11 cellular contexts compared by ENCODE assay signal in genomic region chr2:127770973-127771735, GRCh38. TPM values are rescaled to one million over a fixed set of nuclear protein-coding genes. Genes with fewer than 3 reads are reported as not detected.
DNase-seq lines count a peak whose midpoint lies in the region; ATAC-seq and TF ChIP-seq lines count a peak whose summit lies in the region.
"Had no signal": no experiment of that assay in that cellular context is flagged by ENCODE, and none has a peak within 500 bp of the region (broad histone marks: within the 10 kb centered on the region; RNA-seq: fewer than 3 reads in every experiment).

No MANE protein-coding gene starts in this region.

- intact Hi-C loops in aorta (cut with DNase I), result no loop called here

- H3K9me3 ChIP-seq in aorta (ENCODE audit: control insufficient read depth, low read length), result no peaks in the 10 kb centered on the region

- peaks cover 2 to 4% of the 10 kb centered on the region in 2 donors for H3K36me3 ChIP-seq in aorta (ENCODE audit: control insufficient read depth in 1 of 2, insufficient read depth in 2 of 2, low read length in 1 of 2)

- no peak for ATAC-seq in GM19452 (IDR thresholded peaks at IDR 0.05; ENCODE audit: unreplicated experiment)
- no peak for ATAC-seq in aorta (ENCODE audit: low FRiP score)

- no peak overlapping the region for H3K27ac ChIP-seq in aorta (ENCODE audit: low read depth in 1 of 2, low read length in 2 of 2)

- 82% methylated on average over 9 of the region's 9 CpGs for WGBS in aorta, 2 donors

- H3K27me3 ChIP-seq in aorta (ENCODE audit: control insufficient read depth in 1 of 2, insufficient read depth in 2 of 2, low read length in 1 of 2), result no peaks in the 10 kb centered on the region

- TF ChIP-seq CTCF in AG09319 (IDR thresholded peaks at IDR 0.05; ENCODE audit: low read depth, low read length), result no peak

- H3K4me1 ChIP-seq in aorta (ENCODE audit: control insufficient read depth in 1 of 2, insufficient read depth in 2 of 2, low read length in 2 of 2), result no peaks in the 10 kb centered on the region

- no peak overlapping the region for H3K4me3 ChIP-seq in aorta (ENCODE audit: low read length in 2 of 2)

- DNase-seq in AG09319 (ENCODE audit: extremely low read depth, low read depth) (peak; percentile 52), HT1080 (ENCODE audit: low read depth) (peak; percentile 84), amniotic stem cell (lab: John Stamatoyannopoulos, UW) (peak; percentile 2), hepatic stellate cell (ENCODE audit: low spot score) (peak; percentile 21), cortex of kidney (lab: John Stamatoyannopoulos, UW) (no peak), hypothalamus (lab: John Stamatoyannopoulos, UW) (no peak), aorta (no peak)
- DNase-seq: activated naive CD8-positive, alpha-beta T cell treated with anti-CD3 and anti-CD28 coated beads, Interleukin-2, amount 10 ng/mL, durations not matched to agents 7 days and 5 days; NCI-H774; stimulated activated CD4-positive, alpha-beta T cell treated with anti-CD3 and anti-CD28 coated beads, Interleukin-4, amount 100 ng/mL, for 4 hours had no signal

RNA-seq across cellular contexts. Expression of gene WDR33, which starts 39.8 kb away (rescaled TPM):
- 20.1 and 29.4 TPM in 2 replicates for total RNA-seq in HT1080 (2014; rRNA removed; shearing (Covaris generic))
- polyA plus RNA-seq in HT1080 (2015; cell fraction: cytosol; rRNA removed), result 14.8 and 16.0 TPM in 2 replicates
- polyA plus RNA-seq in HT1080 (2015; cell fraction: nucleus; rRNA removed), result 39.3 and 44.7 TPM in 2 replicates
- total RNA-seq in aorta, result 10 to 100 TPM; 47.2 to 55.1 TPM
- 10 to 100 TPM in 1 of 2 donors, 1 to 10 TPM in 1; 8.1 to 11.9 TPM for polyA plus RNA-seq in aorta

Comparison
In these comparisons a context has a peak if more than half of its experiments do, and no peak if none do; other contexts are left out.
1. DNase-seq: peak in AG09319 (single experiment), HT1080 (single experiment), amniotic stem cell (single experiment) and hepatic stellate cell (single experiment); none in cortex of kidney (single experiment), hypothalamus (0 of 51) and aorta (0 of 2).